In the genomic region with DNA sequence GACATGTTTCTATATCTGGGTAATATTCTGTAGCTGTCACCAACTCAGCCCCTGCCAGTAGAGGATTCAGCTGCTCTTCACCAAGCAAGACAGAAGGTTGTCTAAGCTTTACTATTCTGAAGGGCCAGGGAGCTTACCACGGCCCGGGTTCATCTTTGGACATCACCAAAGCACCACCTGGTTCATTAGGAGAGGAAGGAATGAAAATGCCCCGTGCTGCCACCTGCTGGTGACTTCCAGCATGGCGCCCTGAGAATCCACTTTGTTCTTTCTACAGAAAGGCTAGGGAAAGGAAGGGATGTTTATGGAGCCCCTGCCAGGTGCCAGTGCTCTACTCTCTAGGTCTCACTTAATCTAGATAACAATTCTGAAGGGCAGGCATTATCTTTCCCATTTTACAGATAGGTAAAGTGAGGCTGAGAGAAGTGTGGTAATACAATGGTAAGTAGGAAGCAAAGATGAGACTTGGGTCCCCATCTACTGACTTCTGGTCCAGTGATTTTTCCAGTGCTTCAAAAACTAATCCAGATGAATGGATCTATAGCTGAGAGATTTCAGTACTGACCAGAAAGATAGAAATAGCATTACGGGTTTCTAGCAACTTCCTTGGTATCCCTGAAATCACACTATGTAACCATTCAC, we compare ENCODE assay signal across 9 cellular contexts.
A peak's percentile ranks its signal among the peaks of the same experiment; 100 is the strongest.
DNase-seq lines count a peak whose midpoint lies in the region; ATAC-seq and TF ChIP-seq lines count a peak whose summit lies in the region.
"Had no signal": no experiment of that assay in that cellular context is flagged by ENCODE, and none has a peak within 500 bp of the region (broad histone marks: within the 10 kb centered on the region; RNA-seq: fewer than 3 reads in every experiment).

No MANE protein-coding gene starts in this region.

- no peaks in the 10 kb centered on the region for H3K36me3 ChIP-seq in PC-3 (ENCODE audit: low read depth, low read length)

- H2AFZ ChIP-seq in PC-3 (ENCODE audit: low read length), result no peak overlapping the region

- H3F3A ChIP-seq in PC-3 (ENCODE audit: low read length, unreplicated experiment), result no peaks in the 10 kb centered on the region

- CTCF ChIA-PET in PC-3 (lab: Charles Lee), result interaction anchor here (0.6 to 1.5 kb wide), 2 partner anchors 20 to 69 kb away, joined by 3 read pairs; no protein-coding TSS in a partner anchor

- DNase-seq in PC-3 (peak; percentile 72), globus pallidus (ENCODE audit: low spot score) (peak; percentile 34), pons (ENCODE audit: low spot score) (peak; percentile 50)
- peak; percentile 21 for DNase-seq in activated T-helper 1 cell treated with anti-CD3 and anti-CD28 coated beads, Interleukin-12 subunit alpha, Interleukin-12 subunit beta, Interleukin-2, Interleukin-4 antibody, amounts not matched to agents 30 ng/mL and 10 ng/mL and 1 ng/mL, durations not matched to agents 14 hours and 24 hours and 36 hours (ENCODE audit: low spot score)

- no peaks in the 10 kb centered on the region for H3K9me3 ChIP-seq in PC-3 (ENCODE audit: low read length)

- TF ChIP-seq CTCF in C4-2B (conservative IDR thresholded peaks at IDR 0.05) (peak; percentile 94), PC-3 (conservative IDR thresholded peaks at IDR 0.05; ENCODE audit: low read depth, low read length) (peak; percentile 92)

- H3K36me3 Mint-ChIP-seq in activated T-helper 1 cell treated with anti-CD3 and anti-CD28 coated beads, Interleukin-12 subunit alpha, Interleukin-12 subunit beta, Interleukin-2, Interleukin-4 antibody, amounts not matched to agents 30 ng/mL and 10 ng/mL and 1 ng/mL, durations not matched to agents 14 hours and 24 hours and 36 hours (ENCODE audit: low read depth), result no peaks in the 10 kb centered on the region

- no peaks in the 10 kb centered on the region for H3K4me1 Mint-ChIP-seq in activated T-helper 1 cell treated with anti-CD3 and anti-CD28 coated beads, Interleukin-12 subunit alpha, Interleukin-12 subunit beta, Interleukin-2, Interleukin-4 antibody, amounts not matched to agents 30 ng/mL and 10 ng/mL and 1 ng/mL, durations not matched to agents 14 hours and 24 hours and 36 hours (ENCODE audit: low read depth)

- ATAC-seq in GM18907 (IDR thresholded peaks at IDR 0.05; ENCODE audit: unreplicated experiment) (peak; percentile 63), HG03469 (IDR thresholded peaks at IDR 0.05; ENCODE audit: unreplicated experiment) (peak; percentile 42), PC-3 (peak; percentile 64; the same call in 1 of the 2 replicates), GM18870 (IDR thresholded peaks at IDR 0.05; ENCODE audit: unreplicated experiment) (no peak)

- H3K9me3 Mint-ChIP-seq in activated T-helper 1 cell treated with anti-CD3 and anti-CD28 coated beads, Interleukin-12 subunit alpha, Interleukin-12 subunit beta, Interleukin-2, Interleukin-4 antibody, amounts not matched to agents 30 ng/mL and 10 ng/mL and 1 ng/mL, durations not matched to agents 14 hours and 24 hours and 36 hours, result no peaks in the 10 kb centered on the region

- BruUV-seq in PC-3 (replicated peaks; lab: Mats Ljungman, UMichigan), result no TSS peak

- H3K9ac ChIP-seq in PC-3 (ENCODE audit: low read length), result no peak overlapping the region

- no peak overlapping the region for H3K27ac Mint-ChIP-seq in activated T-helper 1 cell treated with anti-CD3 and anti-CD28 coated beads, Interleukin-12 subunit alpha, Interleukin-12 subunit beta, Interleukin-2, Interleukin-4 antibody, amounts not matched to agents 30 ng/mL and 10 ng/mL and 1 ng/mL, durations not matched to agents 14 hours and 24 hours and 36 hours

- intact Hi-C loops in PC-3 (cut with micrococcal nuclease), result loop anchor here (5.0 kb wide), 2 partner anchors 120 to 585 kb away; no protein-coding TSS in a partner anchor
- intact Hi-C loops in activated T-helper 1 cell treated with anti-CD3 and anti-CD28 coated beads, Interleukin-12 subunit alpha, Interleukin-12 subunit beta, Interleukin-2, Interleukin-4 antibody, amounts not matched to agents 30 ng/mL and 10 ng/mL and 1 ng/mL, durations not matched to agents 14 hours and 24 hours and 36 hours (cut with micrococcal nuclease), result loop anchor here (5.0 kb wide), 1 partner anchor 120 kb away; no protein-coding TSS in a partner anchor

- no peak overlapping the region for H3K4me3 ChIP-seq in PC-3 (ENCODE audit: low read length)
- H3K4me3 ChIP-seq: SK-N-MC had no signal

- no peak overlapping the region for H3K4me3 Mint-ChIP-seq in activated T-helper 1 cell treated with anti-CD3 and anti-CD28 coated beads, Interleukin-12 subunit alpha, Interleukin-12 subunit beta, Interleukin-2, Interleukin-4 antibody, amounts not matched to agents 30 ng/mL and 10 ng/mL and 1 ng/mL, durations not matched to agents 14 hours and 24 hours and 36 hours

- H3K4me2 ChIP-seq in PC-3 (ENCODE audit: low read length), result no peak overlapping the region

- POLR2A ChIA-PET in PC-3 (lab: Charles Lee; ENCODE audit: unreplicated experiment), result no interaction called here

- no peak overlapping the region for H3K27ac ChIP-seq in C4-2B
- no peak overlapping the region for H3K27ac ChIP-seq in PC-3 (ENCODE audit: low read length)
- H3K27ac ChIP-seq: SK-N-MC had no signal

- H3K9me2 ChIP-seq in PC-3 (replicated peaks; ENCODE audit: low read length), result no peaks in the 10 kb centered on the region

- peaks cover 8% of the 10 kb centered on the region for H3K4me1 ChIP-seq in PC-3 (ENCODE audit: insufficient read depth, low read length)

- H4K20me1 ChIP-seq in PC-3 (ENCODE audit: low read length), result no peaks in the 10 kb centered on the region

- H3K79me2 ChIP-seq in PC-3 (ENCODE audit: low read length), result no peaks in the 10 kb centered on the region

- peaks cover 8% of the 10 kb centered on the region for H3K27me3 Mint-ChIP-seq in activated T-helper 1 cell treated with anti-CD3 and anti-CD28 coated beads, Interleukin-12 subunit alpha, Interleukin-12 subunit beta, Interleukin-2, Interleukin-4 antibody, amounts not matched to agents 30 ng/mL and 10 ng/mL and 1 ng/mL, durations not matched to agents 14 hours and 24 hours and 36 hours (ENCODE audit: insufficient read depth)

- H3K27me3 ChIP-seq in PC-3 (ENCODE audit: low read length), result peaks cover 13% of the 10 kb centered on the region

Comparison
In these comparisons a context has a peak if more than half of its experiments do, and no peak if none do; other contexts are left out.
1. DNase-seq: peak in every context shown above with its lines; median percentile 72 in PC-3; 50 in pons; 34 in globus pallidus; 21 in activated T-helper 1 cell treated with anti-CD3 and anti-CD28 coated beads, Interleukin-12 subunit alpha, Interleukin-12 subunit beta, Interleukin-2, Interleukin-4 antibody, amounts not matched to agents 30 ng/mL and 10 ng/mL and 1 ng/mL, durations not matched to agents 14 hours and 24 hours and 36 hours.